14 cellular contexts compared by ENCODE assay signal in genomic region chr2:67896131-67896865, GRCh38.
DNase-seq lines count a peak whose midpoint lies in the region; ATAC-seq and TF ChIP-seq lines count a peak whose summit lies in the region.
"Had no signal": no experiment of that assay in that cellular context is flagged by ENCODE, and none has a peak within 500 bp of the region (broad histone marks: within the 10 kb centered on the region; RNA-seq: fewer than 3 reads in every experiment).

No MANE protein-coding gene starts in this region.

- TF ChIP-seq RAD21 in Ishikawa (IDR thresholded peaks at IDR 0.05; ENCODE audit: low read depth): no peak

- H3K4me1 Mint-ChIP-seq in nephron progenitor cell: peaks cover 73% of the 10 kb centered on the region
- H3K4me1 Mint-ChIP-seq: CD14-positive monocyte had no signal

- no peaks in the 10 kb centered on the region for H3K79me2 ChIP-seq in hepatocyte

- 88% methylated on average over 9 of the region's 9 CpGs for WGBS in hepatocyte (ENCODE audit: low lambda C conversion rate, missing lambda C conversion rate)

- ATAC-seq in HG03432 (IDR thresholded peaks at IDR 0.05; ENCODE audit: unreplicated experiment) (no peak), HG03521 (IDR thresholded peaks at IDR 0.05; ENCODE audit: unreplicated experiment) (no peak), HG03342 (IDR thresholded peaks at IDR 0.05; ENCODE audit: unreplicated experiment) (no peak)
- ATAC-seq: A549; CD8-positive, alpha-beta T cell; GM12878; HepG2 had no signal

- peak overlapping the region; percentile 43 for H3K4me3 Mint-ChIP-seq in nephron progenitor cell
- H3K4me3 Mint-ChIP-seq: CD14-positive monocyte; CD8-positive, alpha-beta T cell had no signal

- DNase-seq in hepatocyte (ENCODE audit: low spot score) (no peak), nephron progenitor cell (peak; percentile 42), GM10266 (ENCODE audit: extremely low spot score) (no peak)
- DNase-seq: CD8-positive, alpha-beta T cell; COR-L47; GM23248 had no signal

- H3K9me2 ChIP-seq in hepatocyte (replicated peaks; ENCODE audit: insufficient read depth): no peaks in the 10 kb centered on the region

- peaks cover 7% of the 10 kb centered on the region for H3K4me1 ChIP-seq in hepatocyte (ENCODE audit: insufficient read depth)
- H3K4me1 ChIP-seq: A549 had no signal

- no peaks in the 10 kb centered on the region for H3K36me3 ChIP-seq in hepatocyte (replicated peaks; ENCODE audit: insufficient read depth, low read depth)

- no peaks in the 10 kb centered on the region for H3K9me3 ChIP-seq in hepatocyte (ENCODE audit: low read depth)

- peak overlapping the region; percentile 93 for H3K27ac Mint-ChIP-seq in nephron progenitor cell
- H3K27ac Mint-ChIP-seq: CD8-positive, alpha-beta T cell had no signal

- H4K20me1 ChIP-seq in hepatocyte (ENCODE audit: insufficient read depth, poor library complexity, severe bottlenecking): no peaks in the 10 kb centered on the region

- no peak for TF ChIP-seq EP300 in Ishikawa (IDR thresholded peaks at IDR 0.05; ENCODE audit: borderline replicate concordance)

- TF ChIP-seq CTCF in hepatocyte (IDR thresholded peaks at IDR 0.05; ENCODE audit: poor library complexity) (no peak), nephron progenitor cell (IDR thresholded peaks at IDR 0.05) (no peak), GM10266 (IDR thresholded peaks at IDR 0.05; ENCODE audit: control insufficient read depth, insufficient read depth, low read depth, missing control alignments) (no peak)

- peak overlapping the region; percentile 58 for H3K27ac ChIP-seq in hepatocyte
- H3K27ac ChIP-seq: A549, GM23248 had no signal

- H3K4me3 ChIP-seq in hepatocyte: no peak overlapping the region
- H3K4me3 ChIP-seq: A549, GM12878, GM23248 had no signal

- peaks cover 15% of the 10 kb centered on the region for H3K36me3 Mint-ChIP-seq in nephron progenitor cell (ENCODE audit: low read depth)
- H3K36me3 Mint-ChIP-seq: CD14-positive monocyte; CD8-positive, alpha-beta T cell had no signal

- H3K27me3 Mint-ChIP-seq in nephron progenitor cell (ENCODE audit: low read depth, poor library complexity): peaks cover 6% of the 10 kb centered on the region

- H3K27me3 ChIP-seq in hepatocyte: no peaks in the 10 kb centered on the region

- H3K9me3 Mint-ChIP-seq in nephron progenitor cell: peaks cover 16% of the 10 kb centered on the region
- H3K9me3 Mint-ChIP-seq: CD8-positive, alpha-beta T cell had no signal

- H2AFZ ChIP-seq in hepatocyte: no peak overlapping the region
- H2AFZ ChIP-seq: GM23248 had no signal

- no peak overlapping the region for H3K4me2 ChIP-seq in hepatocyte
- H3K4me2 ChIP-seq: A549 had no signal

TF ChIP-seq in Ishikawa, 13 proteins besides CTCF, POLR2A, EP300 and RAD21:
- TF ChIP-seq TEAD4 (IDR thresholded peaks at IDR 0.05) (peak; percentile 36; the same call in 1 of the 2 replicates), REST (IDR thresholded peaks at IDR 0.05; ENCODE audit: low read depth) (no peak)
